Comparison of ENCODE assay signal across 8 cellular contexts in the genomic region with DNA sequence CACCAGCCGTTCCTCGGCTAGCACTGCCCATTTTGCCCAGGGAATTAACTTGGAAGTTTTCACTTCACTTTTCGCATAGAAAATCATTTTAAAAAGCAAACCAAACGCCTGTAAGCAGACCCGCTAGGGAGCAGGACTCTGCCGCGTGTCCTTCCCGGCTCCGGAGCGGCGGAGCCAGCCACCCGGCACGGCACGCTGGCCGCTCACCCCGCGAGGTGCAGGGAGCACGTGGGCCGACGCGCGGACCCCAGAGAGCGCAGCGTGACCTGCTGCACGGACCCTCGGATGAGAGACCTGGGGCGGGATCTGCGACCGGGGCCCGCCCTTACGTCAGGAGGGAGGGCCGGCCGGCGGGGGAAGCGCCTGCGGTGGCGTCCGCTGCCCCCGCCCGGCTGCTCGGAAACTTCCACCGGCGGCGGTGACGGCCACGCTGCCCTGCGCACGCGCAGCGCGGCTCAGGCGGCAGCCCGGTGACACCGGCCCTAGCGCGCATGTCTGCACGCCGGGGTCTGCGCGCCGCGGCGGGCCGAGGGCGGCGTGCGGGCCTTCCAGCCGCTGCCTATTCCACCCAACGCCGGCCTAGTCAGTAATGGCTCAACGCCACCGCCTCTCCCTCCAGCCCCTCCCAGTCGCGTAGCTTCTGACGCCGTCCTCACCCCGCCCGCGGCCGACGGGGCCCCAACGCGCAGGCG. TPM values are rescaled to one million over a fixed set of nuclear protein-coding genes. Genes with fewer than 3 reads are reported as not detected.
DNase-seq lines count a peak whose midpoint lies in the region; ATAC-seq and TF ChIP-seq lines count a peak whose summit lies in the region.

No MANE protein-coding gene starts in this region.

- intact Hi-C loops in Right ventricle myocardium inferior (cut with DNase I) (loop anchor here (2.0 to 10.0 kb wide), 3 partner anchors 80 to 338 kb away; a partner anchor contains a TSS), thyroid gland (cut with DNase I) (no loop called here)

- H3K4me1 ChIP-seq in thyroid gland = peaks cover 31 to 37% of the 10 kb centered on the region in 2 donors

- no peaks in the 10 kb centered on the region for H3K9me3 ChIP-seq in SK-N-MC (ENCODE audit: low read depth, low read length)
- H3K9me3 ChIP-seq in thyroid gland = no peaks in the 10 kb centered on the region

- WGBS in thyroid gland, 2 donors = 0 to 1% methylated on average over 6 to 50 of the region's 84 CpGs

- peak overlapping the region; percentile 97 for H3K27ac Mint-ChIP-seq in HFFc6
- peak overlapping the region; percentile 96 to 97 for H3K27ac Mint-ChIP-seq in activated naive CD4-positive, alpha-beta T cell treated with anti-CD3 and anti-CD28 coated beads, Interleukin-2, amount 50 U/mL, for 72 hours
- H3K27ac Mint-ChIP-seq in osteocyte (ENCODE audit: unreplicated experiment) = peak overlapping the region; percentile 94

- ATAC-seq in activated naive CD4-positive, alpha-beta T cell treated with anti-CD3 and anti-CD28 coated beads, Interleukin-2, amount 50 U/mL, for 72 hours = peak; percentile 79 to 86
- peak; percentile 90 for ATAC-seq in Right ventricle myocardium inferior

- no peaks in the 10 kb centered on the region for H3K27me3 ChIP-seq in thyroid gland

- no peaks in the 10 kb centered on the region for H3K36me3 ChIP-seq in SK-N-MC (ENCODE audit: insufficient read depth, low read length)
- no peaks in the 10 kb centered on the region for H3K36me3 ChIP-seq in thyroid gland

- peaks cover 8% of the 10 kb centered on the region; the same call in 1 of the 2 replicates for H3K36me3 Mint-ChIP-seq in HFFc6 (ENCODE audit: low read depth)
- H3K36me3 Mint-ChIP-seq in activated naive CD4-positive, alpha-beta T cell treated with anti-CD3 and anti-CD28 coated beads, Interleukin-2, amount 50 U/mL, for 72 hours = peaks cover 14 to 17% of the 10 kb centered on the region in 2 donors
- no peaks in the 10 kb centered on the region for H3K36me3 Mint-ChIP-seq in osteocyte (ENCODE audit: unreplicated experiment)

- TF ChIP-seq CTCF in HFFc6 (IDR thresholded peaks at IDR 0.05) (no peak), osteocyte (IDR thresholded peaks at IDR 0.05) (no peak), thyroid gland (IDR thresholded peaks at IDR 0.05) (peak in 1 of 6 experiments; percentile 42)

- H3K9ac ChIP-seq in SK-N-MC (ENCODE audit: insufficient read length) = peak overlapping the region; percentile 94

- H3K4me3 ChIP-seq in GM08714 (ENCODE audit: low read length) = peak overlapping the region; percentile 69
- peak overlapping the region; percentile 97 for H3K4me3 ChIP-seq in SK-N-MC
- H3K4me3 ChIP-seq in thyroid gland (replicated peaks in 1 of 3) = peak overlapping the region; percentile 61 to 85 (median 63)

- H3K9me3 Mint-ChIP-seq in HFFc6 = no peaks in the 10 kb centered on the region
- no peaks in the 10 kb centered on the region for H3K9me3 Mint-ChIP-seq in activated naive CD4-positive, alpha-beta T cell treated with anti-CD3 and anti-CD28 coated beads, Interleukin-2, amount 50 U/mL, for 72 hours
- no peaks in the 10 kb centered on the region for H3K9me3 Mint-ChIP-seq in osteocyte (ENCODE audit: unreplicated experiment)

- H3K4me3 Mint-ChIP-seq in HFFc6 = peak overlapping the region; percentile 90
- H3K4me3 Mint-ChIP-seq in osteocyte (ENCODE audit: unreplicated experiment) = peak overlapping the region; percentile 86

- DNase-seq in HFFc6 (peak; percentile 95), MV-4-11 (lab: John Stamatoyannopoulos, UW) (peak; percentile 92), SK-N-MC (ENCODE audit: low read depth, low spot score) (peak; percentile 56), Right ventricle myocardium inferior (ENCODE audit: missing footprints) (peak; percentile 98), osteocyte (ENCODE audit: extremely low spot score, unreplicated experiment) (peak; percentile 100), thyroid gland (peak; percentile 96 to 97)
- DNase-seq in activated naive CD4-positive, alpha-beta T cell treated with anti-CD3 and anti-CD28 coated beads, Interleukin-2, amount 50 U/mL, for 72 hours (ENCODE audit: low spot score in 2 of 2) = peak; percentile 97 to 98

- H3K27me3 Mint-ChIP-seq in HFFc6 (ENCODE audit: insufficient read depth) (peaks cover 1% of the 10 kb centered on the region; the same call in 1 of the 2 replicates), osteocyte (ENCODE audit: unreplicated experiment) (no peaks in the 10 kb centered on the region)

- peak in 1 of 2 donors; percentile 88 for TF ChIP-seq POLR2A in thyroid gland (IDR thresholded peaks at IDR 0.05)

- H3K4me1 Mint-ChIP-seq in HFFc6 (ENCODE audit: low read depth) (peaks cover 48% of the 10 kb centered on the region), osteocyte (ENCODE audit: unreplicated experiment) (peaks cover 39% of the 10 kb centered on the region)

- H3K27ac ChIP-seq in SK-N-MC (peak overlapping the region; percentile 93), thyroid gland (peak overlapping the region; percentile 77 to 93 (median 79))

RNA-seq across cellular contexts. Expression of a gene that starts 0.5 kb away (rescaled TPM):
- total RNA-seq in HFFc6 (2021; fragmentation: NEBNext Ultra II Directional; extraction: Animal tissue kit (Norgen Biotek cat#: 25700)) = 10 to 100 TPM; 19.8 to 23.8 (median 21.7) TPM
- 10 to 100 TPM; 44.2 to 44.3 TPM for total RNA-seq in activated naive CD4-positive, alpha-beta T cell treated with anti-CD3 and anti-CD28 coated beads, Interleukin-2, amount 50 U/mL, for 72 hours
- total RNA-seq in Right ventricle myocardium inferior (13.0 TPM), osteocyte (21.3 and 21.6 TPM in 2 replicates), thyroid gland (10 to 100 TPM; 19.8 to 41.2 (median 29.4) TPM)

Comparison
In these comparisons a context has a peak if more than half of its experiments do, and no peak if none do; other contexts are left out.
1. Peak in every context shown above with its lines: DNase-seq, ATAC-seq, H3K4me3 ChIP-seq and H3K27ac ChIP-seq.